ENCODE assay signal across 10 cellular contexts in genomic region chr19:35123573-35123972, GRCh38. TPM values are rescaled to one million over a fixed set of nuclear protein-coding genes. Genes with fewer than 3 reads are reported as not detected.
DNase-seq lines count a peak whose midpoint lies in the region; ATAC-seq and TF ChIP-seq lines count a peak whose summit lies in the region.
"Had no signal": no experiment of that assay in that cellular context is flagged by ENCODE, and none has a peak within 500 bp of the region (broad histone marks: within the 10 kb centered on the region; RNA-seq: fewer than 3 reads in every experiment).

No MANE protein-coding gene starts in this region.

- ATAC-seq in central memory CD8-positive, alpha-beta T cell (replicated peaks; ENCODE audit: extremely low read depth, poor library complexity, severe bottlenecking) = no peak
- ATAC-seq in HG02623 (IDR thresholded peaks at IDR 0.05; ENCODE audit: unreplicated experiment) = no peak

- no peak overlapping the region for H3K27ac Mint-ChIP-seq in activated naive CD4-positive, alpha-beta T cell treated with anti-CD3 and anti-CD28 coated beads, Interleukin-2, amount 10 ng/mL, durations not matched to agents 7 days and 5 days
- no peak overlapping the region for H3K27ac Mint-ChIP-seq in central memory CD8-positive, alpha-beta T cell (ENCODE audit: low read depth)

- H2BK15ac ChIP-seq in mesenchymal stem cell (ENCODE audit: low read depth, poor library complexity, severe bottlenecking) = no peak overlapping the region

- H3K9me3 ChIP-seq in mesenchymal stem cell (ENCODE audit: control insufficient read depth, low read length) = no peaks in the 10 kb centered on the region
- H3K9me3 ChIP-seq in uterus = no peaks in the 10 kb centered on the region

- H4K8ac ChIP-seq in mesenchymal stem cell (ENCODE audit: low read length) = no peak overlapping the region

- H3K4me1 ChIP-seq in mesenchymal stem cell (ENCODE audit: control insufficient read depth, insufficient read depth, low read depth, low read length) (peaks cover 3% of the 10 kb centered on the region), uterus (peaks cover 0 to 11% of the 10 kb centered on the region in 2 donors)

- H3K4me3 ChIP-seq in mesenchymal stem cell (ENCODE audit: insufficient read depth in 1 of 2, low read depth in 1 of 2, low read length in 2 of 2) (peak overlapping the region in 1 of 2 experiments; percentile 86), uterus (no peak overlapping the region)

- H3K4me3 Mint-ChIP-seq in activated naive CD4-positive, alpha-beta T cell treated with anti-CD3 and anti-CD28 coated beads, Interleukin-2, amount 10 ng/mL, durations not matched to agents 7 days and 5 days = peak overlapping the region; percentile 70
- peak overlapping the region; percentile 87 for H3K4me3 Mint-ChIP-seq in central memory CD8-positive, alpha-beta T cell

- H3K4me1 Mint-ChIP-seq in activated naive CD4-positive, alpha-beta T cell treated with anti-CD3 and anti-CD28 coated beads, Interleukin-2, amount 10 ng/mL, durations not matched to agents 7 days and 5 days = peaks cover 16% of the 10 kb centered on the region
- peaks cover 13% of the 10 kb centered on the region for H3K4me1 Mint-ChIP-seq in central memory CD8-positive, alpha-beta T cell

- DNase-seq in activated naive CD4-positive, alpha-beta T cell treated with anti-CD3 and anti-CD28 coated beads, Interleukin-2, amount 10 ng/mL, durations not matched to agents 7 days and 5 days = no peak
- DNase-seq in activated naive CD4-positive, alpha-beta T cell treated with anti-CD3 and anti-CD28 coated beads, Interleukin-2, amount 50 U/mL, for 16 hours = no peak
- DNase-seq in central memory CD8-positive, alpha-beta T cell (ENCODE audit: low spot score in 2 of 2) = no peak
- DNase-seq in mesenchymal stem cell (no peak), uterus (peak in 1 of 2 donors; percentile 54), NCI-H1436 treated with DMSO at 0.1 percent for 48 hours (lab: John Stamatoyannopoulos, UW) (no peak)
- DNase-seq in stimulated activated naive CD4-positive, alpha-beta T cell treated with Interleukin-2 at 50 U/mL for 16 hours (lab: John Stamatoyannopoulos, UW) = no peak
- DNase-seq: activated CD4-positive, CD25-positive, alpha-beta regulatory T cell treated with anti-CD3 and anti-CD28 coated beads, Interleukin-2, amount 50 U/mL, for 72 hours; Karpas-422 had no signal

- CTCF ChIA-PET in activated naive CD4-positive, alpha-beta T cell treated with anti-CD3 and anti-CD28 coated beads, Interleukin-2, amount 10 ng/mL, durations not matched to agents 7 days and 5 days (lab: Charles Lee) = interaction anchor here (1.1 to 2.0 kb wide), 2 partner anchors 14 to 18 kb away, joined by 3 to 7 read pairs; no protein-coding TSS in a partner anchor

- H3K27ac ChIP-seq in mesenchymal stem cell (ENCODE audit: low read length, poor library complexity, severe bottlenecking) = no peak overlapping the region
- peak overlapping the region; percentile 85 to 96 for H3K27ac ChIP-seq in uterus

- no peak overlapping the region for H2BK12ac ChIP-seq in mesenchymal stem cell (ENCODE audit: low read length in 2 of 2)

- no peaks in the 10 kb centered on the region for H3K9me3 Mint-ChIP-seq in activated naive CD4-positive, alpha-beta T cell treated with anti-CD3 and anti-CD28 coated beads, Interleukin-2, amount 10 ng/mL, durations not matched to agents 7 days and 5 days
- no peaks in the 10 kb centered on the region for H3K9me3 Mint-ChIP-seq in central memory CD8-positive, alpha-beta T cell

- H3K9ac ChIP-seq in mesenchymal stem cell (ENCODE audit: low read length) = peak overlapping the region; percentile 93

- no peak overlapping the region for H2AFZ ChIP-seq in mesenchymal stem cell (ENCODE audit: low read depth, low read length)

- no peak overlapping the region for H2BK120ac ChIP-seq in mesenchymal stem cell (ENCODE audit: low read depth, low read length)

- H3K27me3 Mint-ChIP-seq in activated naive CD4-positive, alpha-beta T cell treated with anti-CD3 and anti-CD28 coated beads, Interleukin-2, amount 10 ng/mL, durations not matched to agents 7 days and 5 days = peaks cover 41% of the 10 kb centered on the region
- H3K27me3 Mint-ChIP-seq in central memory CD8-positive, alpha-beta T cell = no peaks in the 10 kb centered on the region

- no peaks in the 10 kb centered on the region for H3K36me3 Mint-ChIP-seq in activated naive CD4-positive, alpha-beta T cell treated with anti-CD3 and anti-CD28 coated beads, Interleukin-2, amount 10 ng/mL, durations not matched to agents 7 days and 5 days
- H3K36me3 Mint-ChIP-seq in central memory CD8-positive, alpha-beta T cell (ENCODE audit: insufficient read depth) = peaks cover 4% of the 10 kb centered on the region

- H3K4me2 ChIP-seq in mesenchymal stem cell (ENCODE audit: low read length, poor library complexity, severe bottlenecking) = no peak overlapping the region

- no peak overlapping the region for H2AK5ac ChIP-seq in mesenchymal stem cell (ENCODE audit: low read length, severe bottlenecking)

- no peak for TF ChIP-seq CTCF in uterus (IDR thresholded peaks at IDR 0.05)

- no peaks in the 10 kb centered on the region for H3K79me1 ChIP-seq in mesenchymal stem cell (replicated peaks; ENCODE audit: low read length, poor library complexity, severe bottlenecking)

- intact Hi-C loops in uterus (cut with DNase I; ENCODE audit: low total_unique reads) = no loop called here

- H3K36me3 ChIP-seq in mesenchymal stem cell (ENCODE audit: control insufficient read depth in 1 of 2, insufficient read depth in 2 of 2, low read depth in 1 of 2, low read length in 2 of 2) (no peaks in the 10 kb centered on the region), uterus (no peaks in the 10 kb centered on the region)

- no peak overlapping the region for H3K4ac ChIP-seq in mesenchymal stem cell (ENCODE audit: low read depth in 1 of 2, low read length in 2 of 2)

- no peak overlapping the region for H3K23ac ChIP-seq in mesenchymal stem cell (ENCODE audit: low read length in 2 of 2)

- H3K18ac ChIP-seq in mesenchymal stem cell (ENCODE audit: low read depth in 1 of 2, low read length in 2 of 2) = no peak overlapping the region

- H3K27me3 ChIP-seq in mesenchymal stem cell (ENCODE audit: control insufficient read depth in 1 of 2, insufficient read depth in 1 of 2, low read length in 2 of 2) (peaks cover 5 to 9% of the 10 kb centered on the region in 2 experiments), uterus (no peaks in the 10 kb centered on the region)

- H3K14ac ChIP-seq in mesenchymal stem cell (ENCODE audit: low read length in 2 of 2) = no peak overlapping the region

- 87% methylated on average over 5 of the region's 5 CpGs for WGBS in mesenchymal stem cell

- H4K91ac ChIP-seq in mesenchymal stem cell (ENCODE audit: low read length) = no peak overlapping the region

- H2BK5ac ChIP-seq in mesenchymal stem cell (ENCODE audit: low read depth, low read length, poor library complexity, severe bottlenecking) = no peak overlapping the region

- TF ChIP-seq POLR2A in uterus (IDR thresholded peaks at IDR 0.05) = no peak

RNA-seq across cellular contexts. Expression of gene FXYD3, which starts 8.0 kb away (rescaled TPM):
- not detected for polyA plus RNA-seq in mesenchymal stem cell (2013, experiment 1 of 2)
- not detected for polyA plus RNA-seq in mesenchymal stem cell (2013, experiment 2 of 2)
- total RNA-seq in uterus = 1 to 10 TPM; 1.5 to 3.8 (median 1.6) TPM

RNA-seq across cellular contexts. Expression of gene LGI4, which starts 11.3 kb away (rescaled TPM):
- polyA plus RNA-seq in mesenchymal stem cell (2013, experiment 1 of 2) = 0.15 TPM
- 0.11 TPM for polyA plus RNA-seq in mesenchymal stem cell (2013, experiment 2 of 2)
- total RNA-seq in uterus = 10 to 100 TPM in 3 of 4 donors, 1 to 10 TPM in 1; 5.1 to 44.4 (median 19.7) TPM

RNA-seq across cellular contexts. Expression of gene FXYD1, which starts 15.1 kb away (rescaled TPM):
- polyA plus RNA-seq in mesenchymal stem cell (2013, experiment 1 of 2) = 0.33 TPM
- 0.33 TPM for polyA plus RNA-seq in mesenchymal stem cell (2013, experiment 2 of 2)
- 100 to 1,000 TPM in 2 of 4 donors, 10 to 100 TPM in 2; 18.1 to 214 (median 105) TPM for total RNA-seq in uterus

RNA-seq across cellular contexts. Expression of gene FXYD7, which starts 19.5 kb away (rescaled TPM):
- 0.07 TPM for polyA plus RNA-seq in mesenchymal stem cell (2013, experiment 1 of 2)
- not detected for polyA plus RNA-seq in mesenchymal stem cell (2013, experiment 2 of 2)
- total RNA-seq in uterus = 1 to 10 TPM in 1 of 4 donors, under 1 TPM in 1, not detected in 2; 0.83 to 3.7 TPM

RNA-seq across cellular contexts. Expression of gene FXYD5, which starts 31.0 kb away (rescaled TPM):
- 248 TPM for polyA plus RNA-seq in mesenchymal stem cell (2013, experiment 1 of 2)
- 237 TPM for polyA plus RNA-seq in mesenchymal stem cell (2013, experiment 2 of 2)
- total RNA-seq in uterus = 10 to 100 TPM; 10.9 to 86.2 (median 34.2) TPM
